In genomic region chr9:76562511-76562911, GRCh38 we compare ENCODE assay signal across 8 cellular contexts.
DNase-seq lines count a peak whose midpoint lies in the region; ATAC-seq, FAIRE-seq and TF ChIP-seq lines count a peak whose summit lies in the region.

No MANE protein-coding gene starts in this region.

- CTCF ChIA-PET in GM12878 (lab: Yijun Ruan, JAX) = interaction anchor here (1.3 kb wide), 1 partner anchor 58 kb away, joined by 4 read pairs; no protein-coding TSS in a partner anchor

- no peak overlapping the region for H3K27ac Mint-ChIP-seq in stimulated activated naive CD8-positive, alpha-beta T cell treated with anti-CD3 and anti-CD28 coated beads, Interleukin-15, amount 100 ng/mL, for 72 hours

- peak; percentile 75 for ATAC-seq in GM19397 (IDR thresholded peaks at IDR 0.05; ENCODE audit: unreplicated experiment)
- peak; percentile 83 for ATAC-seq in HG03460 (IDR thresholded peaks at IDR 0.05; ENCODE audit: unreplicated experiment)
- peak; percentile 67 for ATAC-seq in GM12878
- ATAC-seq in stimulated activated naive CD8-positive, alpha-beta T cell treated with anti-CD3 and anti-CD28 coated beads, Interleukin-15, amount 100 ng/mL, for 72 hours = peak; percentile 72

- peaks cover 9% of the 10 kb centered on the region for H3K4me1 ChIP-seq in GM12878 (ENCODE audit: control insufficient read depth, insufficient read depth, low read length)
- H3K4me1 ChIP-seq in testis = no peaks in the 10 kb centered on the region

- H3K27me3 ChIP-seq in GM12878 (replicated peaks in 1 of 2; ENCODE audit: control insufficient read depth in 2 of 2, insufficient read depth in 2 of 2, low read length in 1 of 2) (no peaks in the 10 kb centered on the region), testis (no peaks in the 10 kb centered on the region)

- no peak overlapping the region for H2AFZ ChIP-seq in GM12878 (ENCODE audit: control insufficient read depth, low read depth, low read length)

- no peaks in the 10 kb centered on the region for H3K79me2 ChIP-seq in GM12878 (ENCODE audit: control insufficient read depth, insufficient read depth, low read length)

- H3K27ac ChIP-seq in GM12878 (ENCODE audit: control insufficient read depth, insufficient read depth) = peak overlapping the region; percentile 52; the same call in 1 of the 2 replicates
- H3K27ac ChIP-seq in testis = no peak overlapping the region

- peak; percentile 54 for FAIRE-seq in GM12878 (lab: Jason Lieb, UNC)

- H3K4me2 ChIP-seq in GM12878 (ENCODE audit: control insufficient read depth, insufficient read depth) = peak overlapping the region; percentile 63

- TF ChIP-seq RAD21 in GM12878 (IDR thresholded peaks at IDR 0.05; ENCODE audit: insufficient read depth, low read depth, low read length) = no peak

- SMC1A ChIA-PET in GM12878 (lab: Charles Lee; ENCODE audit: uncharacterized antibody, unreplicated experiment) = interaction anchor here (0.6 to 0.7 kb wide), 2 partner anchors 21 to 101 kb away, joined by 3 to 4 read pairs; no protein-coding TSS in a partner anchor

- TF ChIP-seq CTCF in GM12878 (IDR thresholded peaks at IDR 0.05 in 2 of 3, conservative IDR thresholded peaks at IDR 0.05 in 1 of 3; ENCODE audit: control insufficient read depth in 2 of 3, extremely low read depth in 1 of 3, insufficient read depth in 1 of 3, low read depth in 3 of 3, low read length in 3 of 3) (no peak), testis (IDR thresholded peaks at IDR 0.05) (no peak)

- RAD21 ChIA-PET in GM12878 (lab: Charles Lee; ENCODE audit: unreplicated experiment) = no interaction called here

- peaks cover 33% of the 10 kb centered on the region for H3K27me3 Mint-ChIP-seq in stimulated activated naive CD8-positive, alpha-beta T cell treated with anti-CD3 and anti-CD28 coated beads, Interleukin-15, amount 100 ng/mL, for 72 hours

- no peaks in the 10 kb centered on the region for H4K20me1 ChIP-seq in GM12878 (ENCODE audit: control insufficient read depth, insufficient read depth)

- peak; percentile 62 to 73 for DNase-seq in AML-193 (lab: John Stamatoyannopoulos, UW)
- peak; percentile 38 for DNase-seq in GM12878 (ENCODE audit: low read depth, low spot score)
- no peak for DNase-seq in stimulated activated naive CD8-positive, alpha-beta T cell treated with anti-CD3 and anti-CD28 coated beads, Interleukin-15, amount 100 ng/mL, for 72 hours
- no peak for DNase-seq in testis
- DNase-seq in activated effector memory CD4-positive, alpha-beta T cell treated with Interleukin-2 at 50 U/mL for 16 hours = no peak
- DNase-seq in NAMALWA (ENCODE audit: low spot score) = no peak

- no TSS peak for BruUV-seq in GM12878 (replicated peaks; lab: Mats Ljungman, UMichigan)

- H3K36me3 ChIP-seq in GM12878 (ENCODE audit: control insufficient read depth in 2 of 2, insufficient read depth in 2 of 2, low read length in 1 of 2) (no peaks in the 10 kb centered on the region), testis (ENCODE audit: low read depth, missing control alignments) (no peaks in the 10 kb centered on the region)

- peaks cover 0 to 7% of the 10 kb centered on the region in 2 donors for H3K9me3 Mint-ChIP-seq in stimulated activated naive CD8-positive, alpha-beta T cell treated with anti-CD3 and anti-CD28 coated beads, Interleukin-15, amount 100 ng/mL, for 72 hours

- H3K9ac ChIP-seq in GM12878 (ENCODE audit: control insufficient read depth, insufficient read depth, low read length) = no peak overlapping the region; the same call in 1 of the 2 replicates

- no peaks in the 10 kb centered on the region for H3K9me3 ChIP-seq in GM12878 (replicated peaks; ENCODE audit: control insufficient read depth, insufficient read depth, low read length)
- no peaks in the 10 kb centered on the region for H3K9me3 ChIP-seq in testis

- no peak overlapping the region; the same call in 1 of the 2 replicates for H3K4me3 ChIP-seq in GM12878
- no peak overlapping the region for H3K4me3 ChIP-seq in testis

- POLR2A ChIA-PET in GM12878 (lab: Charles Lee) = no interaction called here

- TF ChIP-seq POLR2A in GM12878 (IDR thresholded peaks at IDR 0.05; ENCODE audit: low read depth, low read length) (no peak), testis (IDR thresholded peaks at IDR 0.05) (no peak)

- H3K4me1 Mint-ChIP-seq in stimulated activated naive CD8-positive, alpha-beta T cell treated with anti-CD3 and anti-CD28 coated beads, Interleukin-15, amount 100 ng/mL, for 72 hours = peaks cover 23% of the 10 kb centered on the region

- intact Hi-C loops in GM12878 (cut with micrococcal nuclease; ENCODE audit: unreplicated experiment) = no loop called here
- intact Hi-C loops in testis (cut with DNase I; ENCODE audit: low total_unique reads) = no loop called here

- H3K4me3 Mint-ChIP-seq in stimulated activated naive CD8-positive, alpha-beta T cell treated with anti-CD3 and anti-CD28 coated beads, Interleukin-15, amount 100 ng/mL, for 72 hours = no peak overlapping the region

- no peak for TF ChIP-seq EP300 in GM12878 (IDR thresholded peaks at IDR 0.05; ENCODE audit: borderline replicate concordance in 1 of 2, control insufficient read depth in 1 of 2, low read depth in 2 of 2, low read length in 2 of 2)

- in situ Hi-C loops in GM12878 (cut with MboI) = no loop called here

TF ChIP-seq in GM12878, 131 proteins besides CTCF, POLR2A, EP300 and RAD21:
- TF ChIP-seq NFIC (IDR thresholded peaks at IDR 0.05; ENCODE audit: low read depth, low read length) (peak; percentile 39; the same call in 1 of the 2 replicates), NR2F1 (conservative IDR thresholded peaks at IDR 0.05) (no peak), RFX5 (IDR thresholded peaks at IDR 0.05; ENCODE audit: low read depth, low read length) (no peak), SPI1 (IDR thresholded peaks at IDR 0.05; ENCODE audit: borderline replicate concordance, insufficient read depth, low read depth, low read length) (0 out of 2 replicates have a peak, but pooled peaks have one; percentile 8), CEBPB (IDR thresholded peaks at IDR 0.05; ENCODE audit: borderline replicate concordance in 1 of 2, low read depth in 2 of 2, low read length in 2 of 2) (no peak), HDAC2 (IDR thresholded peaks at IDR 0.05) (no peak)

Comparison
In these comparisons a context has a peak if more than half of its experiments do, and no peak if none do; other contexts are left out.
1. DNase-seq: peak in AML-193 (2 of 2) and GM12878 (single experiment); none in stimulated activated naive CD8-positive, alpha-beta T cell treated with anti-CD3 and anti-CD28 coated beads, Interleukin-15, amount 100 ng/mL, for 72 hours (0 of 2), testis (single experiment), activated effector memory CD4-positive, alpha-beta T cell treated with Interleukin-2 at 50 U/mL for 16 hours (single experiment) and NAMALWA (single experiment).
2. Peak in every context shown above with its lines, with median percentiles within 50 percentile points of each other: ATAC-seq.